Comparison of ENCODE assay signal across 10 cellular contexts in genomic region chr1:95916616-95917015, GRCh38.
DNase-seq lines count a peak whose midpoint lies in the region; ATAC-seq and TF ChIP-seq lines count a peak whose summit lies in the region.
"Had no signal": no experiment of that assay in that cellular context is flagged by ENCODE, and none has a peak within 500 bp of the region (broad histone marks: within the 10 kb centered on the region; RNA-seq: fewer than 3 reads in every experiment).

No MANE protein-coding gene starts in this region.

- POLR2A ChIA-PET in naive thymus-derived CD4-positive, alpha-beta T cell (lab: Charles Lee): no interaction called here

- ATAC-seq in HG02970 (IDR thresholded peaks at IDR 0.05; ENCODE audit: low FRiP score, unreplicated experiment) (no peak), HG02852 (IDR thresholded peaks at IDR 0.05; ENCODE audit: unreplicated experiment) (no peak), GM19328 (IDR thresholded peaks at IDR 0.05; ENCODE audit: unreplicated experiment) (no peak)
- ATAC-seq in naive thymus-derived CD4-positive, alpha-beta T cell: no peak

- no peaks in the 10 kb centered on the region for H3K36me3 ChIP-seq in iPS DF 6.9 (ENCODE audit: control insufficient read depth, insufficient read depth, low read length)
- no peaks in the 10 kb centered on the region for H3K36me3 ChIP-seq in naive thymus-derived CD4-positive, alpha-beta T cell (ENCODE audit: control insufficient read depth in 2 of 3, insufficient read depth in 3 of 3, low read length in 3 of 3)
- H3K36me3 ChIP-seq: MG63 had no signal

- DNase-seq in M059J (ENCODE audit: low read depth) (peak; percentile 14), iPS DF 6.9 (ENCODE audit: low read depth, low spot score) (peak; percentile 25)
- no peak for DNase-seq in naive thymus-derived CD4-positive, alpha-beta T cell
- DNase-seq: immature natural killer cell, MG63 had no signal

- H3K27ac Mint-ChIP-seq in naive thymus-derived CD4-positive, alpha-beta T cell: no peak overlapping the region
- H3K27ac Mint-ChIP-seq: immature natural killer cell had no signal

- no peaks in the 10 kb centered on the region; the same call in 1 of the 2 replicates for H3K9me3 ChIP-seq in iPS DF 6.9 (ENCODE audit: control insufficient read depth, insufficient read depth, low read length)
- no peaks in the 10 kb centered on the region for H3K9me3 ChIP-seq in naive thymus-derived CD4-positive, alpha-beta T cell (ENCODE audit: control insufficient read depth in 2 of 3, low read length in 3 of 3)

- no CpG with 5 or more reads among the region's 1 CpG for WGBS in iPS DF 6.9 (ENCODE audit: insufficient coverage, insufficient read length)

- H3K36me3 Mint-ChIP-seq in naive thymus-derived CD4-positive, alpha-beta T cell: peaks cover 0 to 4% (median 0%) of the 10 kb centered on the region in 5 donors
- H3K36me3 Mint-ChIP-seq: immature natural killer cell had no signal

- CTCF ChIA-PET in naive thymus-derived CD4-positive, alpha-beta T cell (lab: Charles Lee): no interaction called here

- H3K9me3 Mint-ChIP-seq in naive thymus-derived CD4-positive, alpha-beta T cell: peaks cover 0 to 25% (median 7%) of the 10 kb centered on the region in 11 donors

- TF ChIP-seq CTCF in C4-2B (conservative IDR thresholded peaks at IDR 0.05) (peak; percentile 57), VCaP (conservative IDR thresholded peaks at IDR 0.05) (peak; percentile 87)

- H3K27me3 Mint-ChIP-seq in naive thymus-derived CD4-positive, alpha-beta T cell: no peaks in the 10 kb centered on the region

- H3K4me1 Mint-ChIP-seq in naive thymus-derived CD4-positive, alpha-beta T cell: no peaks in the 10 kb centered on the region
- H3K4me1 Mint-ChIP-seq: immature natural killer cell had no signal

- H3K4me1 ChIP-seq in iPS DF 6.9 (ENCODE audit: control insufficient read depth, insufficient read depth, low read length): no peaks in the 10 kb centered on the region
- H3K4me1 ChIP-seq in naive thymus-derived CD4-positive, alpha-beta T cell (ENCODE audit: control insufficient read depth in 2 of 2, insufficient read depth in 2 of 2, low read length in 2 of 2): no peaks in the 10 kb centered on the region

- no peaks in the 10 kb centered on the region for H3K27me3 ChIP-seq in iPS DF 6.9 (ENCODE audit: control insufficient read depth, insufficient read depth, low read length)
- no peaks in the 10 kb centered on the region for H3K27me3 ChIP-seq in naive thymus-derived CD4-positive, alpha-beta T cell (ENCODE audit: control insufficient read depth in 2 of 2, insufficient read depth in 2 of 2, low read length in 2 of 2)
- H3K27me3 ChIP-seq: MG63 had no signal

- no peak overlapping the region for H3K27ac ChIP-seq in C4-2B
- no peak overlapping the region for H3K27ac ChIP-seq in VCaP
- H3K27ac ChIP-seq in iPS DF 6.9 (ENCODE audit: low read length): no peak overlapping the region
- H3K27ac ChIP-seq in naive thymus-derived CD4-positive, alpha-beta T cell (ENCODE audit: low read depth, low read length): no peak overlapping the region

- H3K4me3 ChIP-seq in iPS DF 6.9 (ENCODE audit: low read length): no peak overlapping the region
- no peak overlapping the region for H3K4me3 ChIP-seq in naive thymus-derived CD4-positive, alpha-beta T cell (ENCODE audit: low read length)
- H3K4me3 ChIP-seq: MG63 had no signal

- H3K4me3 Mint-ChIP-seq in naive thymus-derived CD4-positive, alpha-beta T cell: no peak overlapping the region
- H3K4me3 Mint-ChIP-seq: immature natural killer cell had no signal

- intact Hi-C loops in naive thymus-derived CD4-positive, alpha-beta T cell (cut with micrococcal nuclease): no loop called here

Comparison
In these comparisons a context has a peak if more than half of its experiments do, and no peak if none do; other contexts are left out.
1. DNase-seq: peak in M059J (single experiment) and iPS DF 6.9 (single experiment); none in naive thymus-derived CD4-positive, alpha-beta T cell (0 of 9).